Comparison of ENCODE assay signal across 2 cellular contexts in the genomic region with DNA sequence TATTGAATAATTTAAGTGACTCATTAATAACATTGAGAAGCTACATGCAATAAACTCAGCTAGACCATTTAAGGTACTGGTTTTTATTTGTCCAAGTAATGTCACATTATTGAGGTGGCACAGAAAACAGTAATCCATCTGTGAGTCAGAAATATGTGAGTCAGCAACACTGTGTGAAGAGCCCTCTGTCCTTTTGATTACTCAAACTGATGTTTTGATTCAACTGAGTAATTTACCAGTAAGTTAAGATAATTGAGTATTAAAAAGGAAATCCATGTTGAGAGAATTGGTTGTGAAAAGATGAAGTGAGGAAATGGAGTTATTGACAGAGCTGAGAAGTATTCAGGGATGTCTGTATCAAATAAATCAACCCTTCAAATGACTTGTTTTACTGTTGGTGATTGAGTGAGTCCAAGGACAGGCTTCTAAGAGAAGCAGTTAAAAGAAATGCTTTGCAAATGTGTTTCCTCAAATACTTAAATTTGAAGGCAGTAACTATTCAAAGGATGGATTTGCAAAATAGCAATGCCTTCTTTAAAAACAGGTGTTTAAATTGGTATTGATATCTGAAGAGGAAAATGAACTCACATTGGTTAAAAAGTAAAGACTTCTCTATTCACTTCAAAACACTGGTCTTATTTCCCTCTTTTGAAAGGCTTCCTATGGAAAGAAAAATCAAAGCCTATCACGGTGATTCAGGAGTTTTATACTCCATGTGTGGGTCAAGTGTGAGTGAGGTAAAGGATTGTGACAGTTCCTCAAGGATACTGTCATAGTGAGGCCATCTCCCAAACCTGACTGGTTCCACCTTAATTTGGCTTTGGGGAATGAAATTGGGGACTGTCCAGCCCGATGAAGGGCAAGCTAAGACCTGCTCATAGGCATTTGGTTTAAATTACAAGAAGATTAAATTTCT.
TF ChIP-seq lines count a peak whose summit lies in the region.

No MANE protein-coding gene starts in this region.

TF ChIP-seq in GM23338, 12 proteins besides CTCF, POLR2A, EP300 and RAD21:
- TF ChIP-seq ZNF462 (CRISPR knock-in tag; IDR thresholded peaks at IDR 0.05) = no peak

TF ChIP-seq in SK-N-SH, 30 proteins besides CTCF, POLR2A, EP300 and RAD21 (continued from another document):
- TF ChIP-seq, protein P1, sequence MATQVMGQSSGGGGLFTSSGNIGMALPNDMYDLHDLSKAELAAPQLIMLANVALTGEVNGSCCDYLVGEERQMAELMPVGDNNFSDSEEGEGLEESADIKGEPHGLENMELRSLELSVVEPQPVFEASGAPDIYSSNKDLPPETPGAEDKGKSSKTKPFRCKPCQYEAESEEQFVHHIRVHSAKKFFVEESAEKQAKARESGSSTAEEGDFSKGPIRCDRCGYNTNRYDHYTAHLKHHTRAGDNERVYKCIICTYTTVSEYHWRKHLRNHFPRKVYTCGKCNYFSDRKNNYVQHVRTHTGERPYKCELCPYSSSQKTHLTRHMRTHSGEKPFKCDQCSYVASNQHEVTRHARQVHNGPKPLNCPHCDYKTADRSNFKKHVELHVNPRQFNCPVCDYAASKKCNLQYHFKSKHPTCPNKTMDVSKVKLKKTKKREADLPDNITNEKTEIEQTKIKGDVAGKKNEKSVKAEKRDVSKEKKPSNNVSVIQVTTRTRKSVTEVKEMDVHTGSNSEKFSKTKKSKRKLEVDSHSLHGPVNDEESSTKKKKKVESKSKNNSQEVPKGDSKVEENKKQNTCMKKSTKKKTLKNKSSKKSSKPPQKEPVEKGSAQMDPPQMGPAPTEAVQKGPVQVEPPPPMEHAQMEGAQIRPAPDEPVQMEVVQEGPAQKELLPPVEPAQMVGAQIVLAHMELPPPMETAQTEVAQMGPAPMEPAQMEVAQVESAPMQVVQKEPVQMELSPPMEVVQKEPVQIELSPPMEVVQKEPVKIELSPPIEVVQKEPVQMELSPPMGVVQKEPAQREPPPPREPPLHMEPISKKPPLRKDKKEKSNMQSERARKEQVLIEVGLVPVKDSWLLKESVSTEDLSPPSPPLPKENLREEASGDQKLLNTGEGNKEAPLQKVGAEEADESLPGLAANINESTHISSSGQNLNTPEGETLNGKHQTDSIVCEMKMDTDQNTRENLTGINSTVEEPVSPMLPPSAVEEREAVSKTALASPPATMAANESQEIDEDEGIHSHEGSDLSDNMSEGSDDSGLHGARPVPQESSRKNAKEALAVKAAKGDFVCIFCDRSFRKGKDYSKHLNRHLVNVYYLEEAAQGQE (IDR thresholded peaks at IDR 0.05; ENCODE audit: low read depth, low read length) = no peak
- peak; percentile 49; the same call in 1 of the 2 replicates for TF ChIP-seq TCF12 (IDR thresholded peaks at IDR 0.05)
- TF ChIP-seq TEAD4 (IDR thresholded peaks at IDR 0.05; ENCODE audit: borderline replicate concordance, insufficient read depth) = no peak
- no peak for TF ChIP-seq NFIC (IDR thresholded peaks at IDR 0.05; ENCODE audit: borderline replicate concordance)
- TF ChIP-seq SIN3A (IDR thresholded peaks at IDR 0.05; ENCODE audit: borderline replicate concordance, low read depth, low read length) = no peak
- no peak for TF ChIP-seq CHD2 (IDR thresholded peaks at IDR 0.05; ENCODE audit: low read length, partially characterized antibody)
- TF ChIP-seq YY1 (IDR thresholded peaks at IDR 0.05; ENCODE audit: low read depth) = no peak
- no peak for TF ChIP-seq NRF1 (IDR thresholded peaks at IDR 0.05; ENCODE audit: low read depth, low read length)
- no peak for TF ChIP-seq MEF2A (IDR thresholded peaks at IDR 0.05; ENCODE audit: borderline replicate concordance, low read depth)
- TF ChIP-seq EZH2phosphoT487 (IDR thresholded peaks at IDR 0.05; ENCODE audit: borderline replicate concordance, low read depth) = no peak
- TF ChIP-seq, protein P2, sequence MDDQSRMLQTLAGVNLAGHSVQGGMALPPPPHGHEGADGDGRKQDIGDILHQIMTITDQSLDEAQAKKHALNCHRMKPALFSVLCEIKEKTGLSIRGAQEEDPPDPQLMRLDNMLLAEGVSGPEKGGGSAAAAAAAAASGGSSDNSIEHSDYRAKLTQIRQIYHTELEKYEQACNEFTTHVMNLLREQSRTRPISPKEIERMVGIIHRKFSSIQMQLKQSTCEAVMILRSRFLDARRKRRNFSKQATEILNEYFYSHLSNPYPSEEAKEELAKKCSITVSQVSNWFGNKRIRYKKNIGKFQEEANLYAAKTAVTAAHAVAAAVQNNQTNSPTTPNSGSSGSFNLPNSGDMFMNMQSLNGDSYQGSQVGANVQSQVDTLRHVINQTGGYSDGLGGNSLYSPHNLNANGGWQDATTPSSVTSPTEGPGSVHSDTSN (IDR thresholded peaks at IDR 0.05) = peak; percentile 52; the same call in 1 of the 2 replicates
- TF ChIP-seq, protein P3, sequence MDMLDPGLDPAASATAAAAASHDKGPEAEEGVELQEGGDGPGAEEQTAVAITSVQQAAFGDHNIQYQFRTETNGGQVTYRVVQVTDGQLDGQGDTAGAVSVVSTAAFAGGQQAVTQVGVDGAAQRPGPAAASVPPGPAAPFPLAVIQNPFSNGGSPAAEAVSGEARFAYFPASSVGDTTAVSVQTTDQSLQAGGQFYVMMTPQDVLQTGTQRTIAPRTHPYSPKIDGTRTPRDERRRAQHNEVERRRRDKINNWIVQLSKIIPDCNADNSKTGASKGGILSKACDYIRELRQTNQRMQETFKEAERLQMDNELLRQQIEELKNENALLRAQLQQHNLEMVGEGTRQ (IDR thresholded peaks at IDR 0.05; ENCODE audit: borderline replicate concordance, low read depth, low read length) = no peak
- TF ChIP-seq FOXJ3 (CRISPR knock-in tag; IDR thresholded peaks at IDR 0.05) = no peak
- no peak for TF ChIP-seq RXRA (IDR thresholded peaks at IDR 0.05; ENCODE audit: borderline replicate concordance, low read depth)
- no peak for TF ChIP-seq USF1 (IDR thresholded peaks at IDR 0.05; ENCODE audit: borderline replicate concordance, low read depth)
- TF ChIP-seq MXI1 (IDR thresholded peaks at IDR 0.05; ENCODE audit: low read depth, low read length) = no peak
- no peak for TF ChIP-seq RFX5 (IDR thresholded peaks at IDR 0.05; ENCODE audit: low read length)
- no peak for TF ChIP-seq MAX (IDR thresholded peaks at IDR 0.05; ENCODE audit: low read depth)
- TF ChIP-seq ELF1 (IDR thresholded peaks at IDR 0.05) = no peak
- TF ChIP-seq TAF1 (IDR thresholded peaks at IDR 0.05; ENCODE audit: borderline replicate concordance, low read depth, low read length) = no peak
- TF ChIP-seq ZBTB33 (IDR thresholded peaks at IDR 0.05; ENCODE audit: borderline replicate concordance, low read depth) = no peak
- TF ChIP-seq, protein P4, sequence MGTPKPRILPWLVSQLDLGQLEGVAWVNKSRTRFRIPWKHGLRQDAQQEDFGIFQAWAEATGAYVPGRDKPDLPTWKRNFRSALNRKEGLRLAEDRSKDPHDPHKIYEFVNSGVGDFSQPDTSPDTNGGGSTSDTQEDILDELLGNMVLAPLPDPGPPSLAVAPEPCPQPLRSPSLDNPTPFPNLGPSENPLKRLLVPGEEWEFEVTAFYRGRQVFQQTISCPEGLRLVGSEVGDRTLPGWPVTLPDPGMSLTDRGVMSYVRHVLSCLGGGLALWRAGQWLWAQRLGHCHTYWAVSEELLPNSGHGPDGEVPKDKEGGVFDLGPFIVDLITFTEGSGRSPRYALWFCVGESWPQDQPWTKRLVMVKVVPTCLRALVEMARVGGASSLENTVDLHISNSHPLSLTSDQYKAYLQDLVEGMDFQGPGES (IDR thresholded peaks at IDR 0.05; ENCODE audit: low read depth, low read length) = no peak
- no peak for TF ChIP-seq SMC3 (IDR thresholded peaks at IDR 0.05; ENCODE audit: low read depth, low read length)
- no peak for TF ChIP-seq FOXM1 (IDR thresholded peaks at IDR 0.05; ENCODE audit: low read depth)
- TF ChIP-seq JUND (IDR thresholded peaks at IDR 0.05) = peak; percentile 57
